ENCODE assay signal across 8 cellular contexts in genomic region chr16:27245276-27246231, GRCh38. TPM values are rescaled to one million over a fixed set of nuclear protein-coding genes. Genes with fewer than 3 reads are reported as not detected.
DNase-seq lines count a peak whose midpoint lies in the region; ATAC-seq and TF ChIP-seq lines count a peak whose summit lies in the region.

No MANE protein-coding gene starts in this region.

- no peak overlapping the region for H3K4me3 ChIP-seq in body of pancreas
- H3K4me3 ChIP-seq in lower leg skin (ENCODE audit: low read depth, poor library complexity, severe bottlenecking), result no peak overlapping the region
- peak overlapping the region; percentile 6 for H3K4me3 ChIP-seq in thoracic aorta

- H3K27ac ChIP-seq in body of pancreas (peak overlapping the region in 1 of 4 donors; percentile 32), thoracic aorta (peak overlapping the region; percentile 84 to 90)

- TF ChIP-seq CTCF in body of pancreas (IDR thresholded peaks at IDR 0.05) (no peak), lower leg skin (IDR thresholded peaks at IDR 0.05) (no peak), thoracic aorta (IDR thresholded peaks at IDR 0.05) (no peak)

- peak; percentile 81 for DNase-seq in activated CD4-positive, alpha-beta T cell treated with anti-CD3 and anti-CD28 coated beads for 48 hours
- no peak for DNase-seq in activated CD4-positive, alpha-beta T cell treated with anti-CD3 and anti-CD28 coated beads, Interleukin-2, amount 50 U/mL, for 4 hours
- DNase-seq in body of pancreas (peak in 1 of 4 donors; percentile 49), lower leg skin (ENCODE audit: low spot score in 2 of 2) (peak; percentile 49 to 86), thoracic aorta (ENCODE audit: low spot score) (no peak)

- ATAC-seq in body of pancreas (peak; percentile 57), thoracic aorta (ENCODE audit: insufficient number of reproducible peaks, low FRiP score, low read depth) (no peak), GM21360 (IDR thresholded peaks at IDR 0.05; ENCODE audit: unreplicated experiment) (no peak), GM21367 (IDR thresholded peaks at IDR 0.05; ENCODE audit: unreplicated experiment) (no peak), HG02852 (IDR thresholded peaks at IDR 0.05; ENCODE audit: unreplicated experiment) (no peak)

- no peaks in the 10 kb centered on the region for H3K27me3 ChIP-seq in body of pancreas
- H3K27me3 ChIP-seq in thoracic aorta (replicated peaks; ENCODE audit: insufficient read depth), result no peaks in the 10 kb centered on the region

- intact Hi-C loops in body of pancreas (cut with DNase I), result loop anchor here (5.0 kb wide), 1 partner anchor 202 kb away; no protein-coding TSS in a partner anchor
- intact Hi-C loops in lower leg skin (cut with DNase I; ENCODE audit: low total_unique reads), result no loop called here

- WGBS in body of pancreas, 2 donors, result 76 to 78% methylated on average over 20 of the region's 20 CpGs
- 60 to 66% methylated on average over 20 of the region's 20 CpGs for WGBS in lower leg skin, 2 donors

- peaks cover 20% of the 10 kb centered on the region for H3K4me1 ChIP-seq in body of pancreas
- peaks cover 48 to 59% of the 10 kb centered on the region in 2 donors for H3K4me1 ChIP-seq in thoracic aorta (ENCODE audit: control insufficient read depth in 1 of 2, low read depth in 2 of 2)

- no peaks in the 10 kb centered on the region for H3K36me3 ChIP-seq in body of pancreas (replicated peaks in 1 of 2; ENCODE audit: insufficient read depth in 1 of 2, low read depth in 2 of 2)
- H3K36me3 ChIP-seq in thoracic aorta, result no peaks in the 10 kb centered on the region

- TF ChIP-seq POLR2A in body of pancreas (IDR thresholded peaks at IDR 0.05), result no peak
- no peak for TF ChIP-seq POLR2A in lower leg skin (IDR thresholded peaks at IDR 0.05)

- H3K9me3 ChIP-seq in body of pancreas (no peaks in the 10 kb centered on the region), thoracic aorta (no peaks in the 10 kb centered on the region)

RNA-seq across cellular contexts. Expression of gene NSMCE1, which starts 23.0 kb away (rescaled TPM):
- total RNA-seq in body of pancreas (10 to 100 TPM; 20.1 to 29.1 TPM), lower leg skin (10 to 100 TPM; 17.3 to 29.2 (median 21.1) TPM), thoracic aorta (10 to 100 TPM; 23.8 to 44.5 TPM)

RNA-seq across cellular contexts. Expression of gene KDM8, which starts 42.2 kb away (rescaled TPM):
- total RNA-seq in body of pancreas (10 to 100 TPM in 1 of 2 donors, 1 to 10 TPM in 1; 6.0 to 18.5 TPM), lower leg skin (1 to 10 TPM in 3 of 4 donors, under 1 TPM in 1; 0.84 to 4.5 (median 1.9) TPM), thoracic aorta (1 to 10 TPM; 1.5 to 9.0 TPM)

Comparison
In these comparisons a context has a peak if more than half of its experiments do, and no peak if none do; other contexts are left out.
1. DNase-seq: peak in activated CD4-positive, alpha-beta T cell treated with anti-CD3 and anti-CD28 coated beads for 48 hours (single experiment) and lower leg skin (2 of 2); none in activated CD4-positive, alpha-beta T cell treated with anti-CD3 and anti-CD28 coated beads, Interleukin-2, amount 50 U/mL, for 4 hours (0 of 2) and thoracic aorta (single experiment).